In genomic region chr2:197327073-197327775, GRCh38 we compare ENCODE assay signal across 17 cellular contexts. TPM values are rescaled to one million over a fixed set of nuclear protein-coding genes. Genes with fewer than 3 reads are reported as not detected.
DNase-seq lines count a peak whose midpoint lies in the region; ATAC-seq lines count a peak whose summit lies in the region.
"Had no signal": no experiment of that assay in that cellular context is flagged by ENCODE, and none has a peak within 500 bp of the region (broad histone marks: within the 10 kb centered on the region; RNA-seq: fewer than 3 reads in every experiment).

No MANE protein-coding gene starts in this region.

- peaks cover 25% of the 10 kb centered on the region for H3K36me3 ChIP-seq in Karpas-422 (ENCODE audit: insufficient read depth, low read length)
- H3K36me3 ChIP-seq in SJCRH30: no peaks in the 10 kb centered on the region
- H3K36me3 ChIP-seq: adrenal gland, left ventricle myocardium inferior, suprapubic skin had no signal

- peak overlapping the region; percentile 95 for H3K27ac Mint-ChIP-seq in activated T-helper 2 cell treated with anti-CD3 and anti-CD28 coated beads, Interferon-gamma antibody, Interleukin-2, Interleukin-4, amounts not matched to agents 10 μg/mL and 5 μg/mL and 100 μg/mL, durations not matched to agents 14 hours and 24 hours and 36 hours
- H3K27ac Mint-ChIP-seq in stimulated activated naive B cell treated with anti-CD40 and anti-IgM and Interleukin-4, amounts not matched to agents 10 μg/mL and 1 μg/mL and 100 μg/mL, for 72 hours: peak overlapping the region; percentile 98

- peaks cover 61% of the 10 kb centered on the region for H3K4me1 Mint-ChIP-seq in activated T-cell treated with anti-CD3 and anti-CD28 coated beads, Interleukin-2, amount 50 U/mL, for 4 hours (ENCODE audit: low read depth)
- H3K4me1 Mint-ChIP-seq in activated T-helper 2 cell treated with anti-CD3 and anti-CD28 coated beads, Interferon-gamma antibody, Interleukin-2, Interleukin-4, amounts not matched to agents 10 μg/mL and 5 μg/mL and 100 μg/mL, durations not matched to agents 14 hours and 24 hours and 36 hours (ENCODE audit: low read depth): peaks cover 55% of the 10 kb centered on the region
- H3K4me1 Mint-ChIP-seq in stimulated activated naive B cell treated with anti-CD40 and anti-IgM and Interleukin-4, amounts not matched to agents 10 μg/mL and 1 μg/mL and 100 μg/mL, for 72 hours: peaks cover 41 to 56% of the 10 kb centered on the region in 2 donors

- ATAC-seq in activated T-cell treated with anti-CD3 and anti-CD28 coated beads, Interleukin-2, amount 50 U/mL, for 4 hours: no peak
- peak; percentile 51 to 65 for ATAC-seq in stimulated activated naive B cell treated with anti-CD40 and anti-IgM and Interleukin-4, amounts not matched to agents 10 μg/mL and 1 μg/mL and 100 μg/mL, for 72 hours (replicated peaks)
- no peak for ATAC-seq in HG03378 (IDR thresholded peaks at IDR 0.05; ENCODE audit: unreplicated experiment)
- ATAC-seq in left ventricle myocardium superior: no peak
- ATAC-seq: HepG2, sciatic nerve had no signal

- H3K4me3 ChIP-seq in Karpas-422 (ENCODE audit: low read length) (no peak overlapping the region), SJCRH30 (no peak overlapping the region)
- H3K4me3 ChIP-seq: adrenal gland, left ventricle myocardium inferior, suprapubic skin had no signal

- no peak for DNase-seq in activated T-cell treated with anti-CD3 and anti-CD28 coated beads, Interleukin-2, amount 50 U/mL, for 4 hours
- no peak for DNase-seq in activated T-cell treated with anti-CD3 and anti-CD28 coated beads for 4 hours
- no peak for DNase-seq in Karpas-422
- DNase-seq in activated T-helper 2 cell treated with anti-CD3 and anti-CD28 coated beads, Interferon-gamma antibody, Interleukin-2, Interleukin-4, amounts not matched to agents 10 μg/mL and 5 μg/mL and 100 μg/mL, durations not matched to agents 14 hours and 24 hours and 36 hours (ENCODE audit: low spot score): no peak
- no peak for DNase-seq in stimulated activated naive B cell treated with anti-CD40 and anti-IgM and Interleukin-4, amounts not matched to agents 10 μg/mL and 1 μg/mL and 100 μg/mL, for 72 hours
- DNase-seq in SJCRH30: no peak
- no peak for DNase-seq in left ventricle myocardium superior
- DNase-seq: adrenal gland, left ventricle myocardium inferior, NCI-H1048, NCI-H2081 treated with DMSO at 0.1 percent for 48 hours, NCI-H526 treated with DMSO at 0.1 percent for 48 hours had no signal

- peaks cover 43% of the 10 kb centered on the region for H3K4me1 ChIP-seq in Karpas-422 (ENCODE audit: low read length)
- H3K4me1 ChIP-seq in SJCRH30: no peaks in the 10 kb centered on the region
- H3K4me1 ChIP-seq: adrenal gland, left ventricle myocardium inferior, suprapubic skin had no signal

- no peaks in the 10 kb centered on the region for H3K27me3 Mint-ChIP-seq in activated T-cell treated with anti-CD3 and anti-CD28 coated beads, Interleukin-2, amount 50 U/mL, for 4 hours (ENCODE audit: low read depth)
- no peaks in the 10 kb centered on the region for H3K27me3 Mint-ChIP-seq in activated T-helper 2 cell treated with anti-CD3 and anti-CD28 coated beads, Interferon-gamma antibody, Interleukin-2, Interleukin-4, amounts not matched to agents 10 μg/mL and 5 μg/mL and 100 μg/mL, durations not matched to agents 14 hours and 24 hours and 36 hours (ENCODE audit: low read depth)
- peaks cover 0 to 3% of the 10 kb centered on the region in 2 donors for H3K27me3 Mint-ChIP-seq in stimulated activated naive B cell treated with anti-CD40 and anti-IgM and Interleukin-4, amounts not matched to agents 10 μg/mL and 1 μg/mL and 100 μg/mL, for 72 hours

- intact Hi-C loops in activated T-helper 2 cell treated with anti-CD3 and anti-CD28 coated beads, Interferon-gamma antibody, Interleukin-2, Interleukin-4, amounts not matched to agents 10 μg/mL and 5 μg/mL and 100 μg/mL, durations not matched to agents 14 hours and 24 hours and 36 hours (cut with micrococcal nuclease): loop anchor here (1.0 to 5.0 kb wide), 2 partner anchors 19 to 35 kb away; no protein-coding TSS in a partner anchor
- intact Hi-C loops in left ventricle myocardium superior (cut with micrococcal nuclease): no loop called here

- H3K4me2 ChIP-seq in Karpas-422 (ENCODE audit: low read depth, low read length, poor library complexity, severe bottlenecking): no peak overlapping the region

- peaks cover 4% of the 10 kb centered on the region for H3K9me3 Mint-ChIP-seq in activated T-cell treated with anti-CD3 and anti-CD28 coated beads, Interleukin-2, amount 50 U/mL, for 4 hours
- H3K9me3 Mint-ChIP-seq in activated T-helper 2 cell treated with anti-CD3 and anti-CD28 coated beads, Interferon-gamma antibody, Interleukin-2, Interleukin-4, amounts not matched to agents 10 μg/mL and 5 μg/mL and 100 μg/mL, durations not matched to agents 14 hours and 24 hours and 36 hours: peaks cover 20% of the 10 kb centered on the region
- peaks cover 3 to 8% of the 10 kb centered on the region in 2 donors for H3K9me3 Mint-ChIP-seq in stimulated activated naive B cell treated with anti-CD40 and anti-IgM and Interleukin-4, amounts not matched to agents 10 μg/mL and 1 μg/mL and 100 μg/mL, for 72 hours

- H3K9me3 ChIP-seq in Karpas-422 (ENCODE audit: low read length): no peaks in the 10 kb centered on the region
- H3K9me3 ChIP-seq in SJCRH30 (replicated peaks): no peaks in the 10 kb centered on the region
- H3K9me3 ChIP-seq: adrenal gland, left ventricle myocardium inferior, suprapubic skin had no signal

- H3K27ac ChIP-seq in Karpas-422 (ENCODE audit: low read length) (peak overlapping the region; percentile 25), SJCRH30 (no peak overlapping the region)
- H3K27ac ChIP-seq: adrenal gland, left ventricle myocardium inferior, suprapubic skin had no signal

- H3K27me3 ChIP-seq in Karpas-422 (ENCODE audit: low read length) (no peaks in the 10 kb centered on the region), SJCRH30 (no peaks in the 10 kb centered on the region)
- H3K27me3 ChIP-seq: adrenal gland, suprapubic skin had no signal

- no peak overlapping the region for H3K9ac ChIP-seq in Karpas-422 (ENCODE audit: low read length)

- H3K9me2 ChIP-seq in Karpas-422 (replicated peaks; ENCODE audit: insufficient read depth, low read length): no peaks in the 10 kb centered on the region

- no peaks in the 10 kb centered on the region for H3K36me3 Mint-ChIP-seq in activated T-cell treated with anti-CD3 and anti-CD28 coated beads, Interleukin-2, amount 50 U/mL, for 4 hours (ENCODE audit: insufficient read depth)
- H3K36me3 Mint-ChIP-seq in activated T-helper 2 cell treated with anti-CD3 and anti-CD28 coated beads, Interferon-gamma antibody, Interleukin-2, Interleukin-4, amounts not matched to agents 10 μg/mL and 5 μg/mL and 100 μg/mL, durations not matched to agents 14 hours and 24 hours and 36 hours (ENCODE audit: low read depth): peaks cover 15% of the 10 kb centered on the region
- peaks cover 9 to 11% of the 10 kb centered on the region in 2 donors for H3K36me3 Mint-ChIP-seq in stimulated activated naive B cell treated with anti-CD40 and anti-IgM and Interleukin-4, amounts not matched to agents 10 μg/mL and 1 μg/mL and 100 μg/mL, for 72 hours

- H4K20me1 ChIP-seq in Karpas-422 (ENCODE audit: insufficient read depth, low read depth, low read length): no peaks in the 10 kb centered on the region

- H3K79me2 ChIP-seq in Karpas-422 (ENCODE audit: low read length): peaks cover 43% of the 10 kb centered on the region

- no peak overlapping the region for H2AFZ ChIP-seq in Karpas-422 (ENCODE audit: low read length)

- peak overlapping the region; percentile 39 for H3K4me3 Mint-ChIP-seq in activated T-cell treated with anti-CD3 and anti-CD28 coated beads, Interleukin-2, amount 50 U/mL, for 4 hours
- H3K4me3 Mint-ChIP-seq in activated T-helper 2 cell treated with anti-CD3 and anti-CD28 coated beads, Interferon-gamma antibody, Interleukin-2, Interleukin-4, amounts not matched to agents 10 μg/mL and 5 μg/mL and 100 μg/mL, durations not matched to agents 14 hours and 24 hours and 36 hours (ENCODE audit: low read depth): peak overlapping the region; percentile 40
- H3K4me3 Mint-ChIP-seq in stimulated activated naive B cell treated with anti-CD40 and anti-IgM and Interleukin-4, amounts not matched to agents 10 μg/mL and 1 μg/mL and 100 μg/mL, for 72 hours: peak overlapping the region; percentile 46 to 62

RNA-seq across cellular contexts. Expression of gene ANKRD44, which starts 16.6 kb away (rescaled TPM):
- total RNA-seq in activated T-cell treated with anti-CD3 and anti-CD28 coated beads, Interleukin-2, amount 50 U/mL, for 4 hours: 10 to 100 TPM; 75.0 to 91.5 (median 78.3) TPM
- total RNA-seq in Karpas-422 (2014; rRNA removed; shearing (Covaris generic); ENCODE audit: low replicate concordance): 120 and 153 TPM in 2 replicates
- total RNA-seq in activated T-helper 2 cell treated with anti-CD3 and anti-CD28 coated beads, Interferon-gamma antibody, Interleukin-2, Interleukin-4, amounts not matched to agents 10 μg/mL and 5 μg/mL and 100 μg/mL, durations not matched to agents 14 hours and 24 hours and 36 hours: 107 and 120 TPM in 2 replicates
- 0.48 and 0.85 TPM in 2 replicates for total RNA-seq in SJCRH30 (2014; rRNA removed; shearing (Covaris generic))
- total RNA-seq in left ventricle myocardium superior: 6.9 TPM
- total RNA-seq: G401 had no signal

Comparison
In these comparisons a context has a peak if more than half of its experiments do, and no peak if none do; other contexts are left out.
1. ATAC-seq: peak in stimulated activated naive B cell treated with anti-CD40 and anti-IgM and Interleukin-4, amounts not matched to agents 10 μg/mL and 1 μg/mL and 100 μg/mL, for 72 hours (2 of 2); none in activated T-cell treated with anti-CD3 and anti-CD28 coated beads, Interleukin-2, amount 50 U/mL, for 4 hours (0 of 2), HG03378 (single experiment) and left ventricle myocardium superior (single experiment).
2. Peak in every context shown above with its lines, with median percentiles within 50 percentile points of each other: H3K4me3 Mint-ChIP-seq.